ENCODE assay signal across 1 cellular context in the genomic region with DNA sequence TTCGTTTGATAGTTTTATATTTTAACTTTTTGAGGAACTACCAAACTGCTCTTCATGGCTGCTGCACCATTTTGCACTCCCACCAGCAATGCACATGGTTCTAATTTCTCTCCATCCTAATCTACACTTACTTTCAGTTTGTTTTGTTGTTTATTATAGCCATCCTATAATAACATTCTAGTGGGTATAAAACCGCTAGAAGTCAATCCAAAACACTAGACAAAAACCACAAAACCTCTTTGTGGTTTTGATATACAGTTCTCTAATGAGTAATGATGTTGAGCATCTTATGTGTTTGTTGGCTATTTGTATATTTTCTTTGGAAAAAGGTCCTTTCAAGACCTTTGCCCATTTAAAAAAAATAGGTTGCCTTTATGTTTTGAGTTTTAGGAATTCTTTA.
TF ChIP-seq lines count a peak whose summit lies in the region.

No MANE protein-coding gene starts in this region.

TF ChIP-seq in GM12878, 131 proteins besides CTCF, POLR2A, EP300 and RAD21:
- TF ChIP-seq RUNX3 (IDR thresholded peaks at IDR 0.05; ENCODE audit: low read length) (peak; percentile 64), EGR1 (IDR thresholded peaks at IDR 0.05; ENCODE audit: borderline replicate concordance in 1 of 2, low read depth in 2 of 2, low read length in 2 of 2) (no peak)
